ENCODE assay signal across 8 cellular contexts in the genomic region with DNA sequence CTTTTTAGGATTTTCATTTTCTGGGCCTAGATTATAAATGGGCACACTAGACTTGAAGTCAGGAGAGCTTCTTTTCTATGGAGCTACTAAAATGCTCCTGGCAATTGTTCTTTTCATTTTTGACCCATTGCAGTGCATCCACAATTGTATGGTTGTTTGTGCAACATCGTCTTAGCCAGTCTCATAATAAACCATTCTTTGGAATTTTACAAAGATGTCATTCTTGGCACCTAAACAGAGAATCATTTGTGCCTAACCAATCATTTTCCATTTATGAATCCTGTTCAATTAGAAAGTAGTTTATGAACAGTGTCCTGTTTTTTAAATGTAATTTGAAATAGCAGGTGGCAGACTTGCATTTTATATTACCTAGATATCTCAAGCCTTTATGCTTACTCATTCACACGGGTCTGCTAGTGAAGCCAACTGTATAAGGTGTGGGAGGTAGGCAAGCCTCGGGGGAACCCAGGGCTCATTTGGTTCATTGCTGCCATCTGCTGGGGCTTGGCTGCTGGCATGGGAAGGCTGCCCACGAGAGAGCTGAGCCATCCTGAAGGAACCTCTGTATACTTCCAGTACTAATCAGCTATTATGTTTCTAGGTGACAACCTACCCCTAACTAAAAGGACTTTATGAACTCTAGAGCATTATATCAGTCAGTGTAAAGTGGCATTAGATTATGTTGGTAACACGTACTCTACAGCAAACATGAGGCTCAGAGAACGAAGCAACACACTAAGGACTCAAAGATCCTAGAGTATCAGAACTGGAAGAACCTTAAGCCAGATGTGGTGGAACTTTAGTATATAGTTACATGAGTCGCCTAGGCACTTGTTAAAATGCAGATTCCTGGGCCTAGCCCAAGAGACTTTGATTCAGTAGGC. TPM values are rescaled to one million over a fixed set of nuclear protein-coding genes. Genes with fewer than 3 reads are reported as not detected.
A peak's percentile ranks its signal among the peaks of the same experiment; 100 is the strongest.
DNase-seq lines count a peak whose midpoint lies in the region; ATAC-seq and TF ChIP-seq lines count a peak whose summit lies in the region.

No MANE protein-coding gene starts in this region.

- CTCF ChIA-PET in activated CD4-positive, alpha-beta memory T cell treated with anti-CD3 and anti-CD28 coated beads for 36 hours (lab: Charles Lee): interaction anchor here (0.7 to 6.1 kb wide), 17 partner anchors 11 to 308 kb away, joined by 3 to 106 read pairs (median 4); no protein-coding TSS in a partner anchor

- intact Hi-C loops in activated CD4-positive, alpha-beta memory T cell treated with anti-CD3 and anti-CD28 coated beads for 36 hours (cut with micrococcal nuclease): loop anchor here (1.0 kb wide), 2 partner anchors 28 to 234 kb away; no protein-coding TSS in a partner anchor

- H3K36me3 Mint-ChIP-seq in activated CD4-positive, alpha-beta memory T cell treated with anti-CD3 and anti-CD28 coated beads for 36 hours: peaks cover 23% of the 10 kb centered on the region
- H3K36me3 Mint-ChIP-seq in endothelial cell (ENCODE audit: low read depth, unreplicated experiment): peaks cover 3% of the 10 kb centered on the region
- peaks cover 32% of the 10 kb centered on the region for H3K36me3 Mint-ChIP-seq in stimulated activated effector memory CD8-positive, alpha-beta T cell treated with anti-CD3 and anti-CD28 coated beads, Interleukin-12 subunit alpha, Interleukin-12 subunit beta, amount 100 ng/mL, for 72 hours

- TF ChIP-seq CTCF in endothelial cell (IDR thresholded peaks at IDR 0.05; ENCODE audit: unreplicated experiment): no peak

- no peaks in the 10 kb centered on the region for H3K4me1 Mint-ChIP-seq in activated CD4-positive, alpha-beta memory T cell treated with anti-CD3 and anti-CD28 coated beads for 36 hours (ENCODE audit: low read depth)
- no peaks in the 10 kb centered on the region for H3K4me1 Mint-ChIP-seq in endothelial cell (ENCODE audit: unreplicated experiment)
- no peaks in the 10 kb centered on the region for H3K4me1 Mint-ChIP-seq in stimulated activated effector memory CD8-positive, alpha-beta T cell treated with anti-CD3 and anti-CD28 coated beads, Interleukin-12 subunit alpha, Interleukin-12 subunit beta, amount 100 ng/mL, for 72 hours

- no peak overlapping the region for H3K4me3 Mint-ChIP-seq in activated CD4-positive, alpha-beta memory T cell treated with anti-CD3 and anti-CD28 coated beads for 36 hours
- no peak overlapping the region for H3K4me3 Mint-ChIP-seq in endothelial cell (ENCODE audit: unreplicated experiment)
- no peak overlapping the region for H3K4me3 Mint-ChIP-seq in stimulated activated effector memory CD8-positive, alpha-beta T cell treated with anti-CD3 and anti-CD28 coated beads, Interleukin-12 subunit alpha, Interleukin-12 subunit beta, amount 100 ng/mL, for 72 hours

- H3K27me3 Mint-ChIP-seq in activated CD4-positive, alpha-beta memory T cell treated with anti-CD3 and anti-CD28 coated beads for 36 hours: no peaks in the 10 kb centered on the region
- H3K27me3 Mint-ChIP-seq in endothelial cell (ENCODE audit: unreplicated experiment): peaks cover 3% of the 10 kb centered on the region

- H3K27ac Mint-ChIP-seq in activated CD4-positive, alpha-beta memory T cell treated with anti-CD3 and anti-CD28 coated beads for 36 hours: no peak overlapping the region
- H3K27ac Mint-ChIP-seq in endothelial cell (ENCODE audit: unreplicated experiment): no peak overlapping the region
- no peak overlapping the region for H3K27ac Mint-ChIP-seq in stimulated activated effector memory CD8-positive, alpha-beta T cell treated with anti-CD3 and anti-CD28 coated beads, Interleukin-12 subunit alpha, Interleukin-12 subunit beta, amount 100 ng/mL, for 72 hours

- ATAC-seq in HG02642 (IDR thresholded peaks at IDR 0.05; ENCODE audit: poor library complexity, unreplicated experiment) (peak; percentile 74), HG03520 (IDR thresholded peaks at IDR 0.05; ENCODE audit: unreplicated experiment) (no peak)
- peak; percentile 95 for ATAC-seq in stimulated activated effector memory CD8-positive, alpha-beta T cell treated with anti-CD3 and anti-CD28 coated beads, Interleukin-12 subunit alpha, Interleukin-12 subunit beta, amount 100 ng/mL, for 72 hours

- peaks cover 6% of the 10 kb centered on the region for H3K9me3 Mint-ChIP-seq in activated CD4-positive, alpha-beta memory T cell treated with anti-CD3 and anti-CD28 coated beads for 36 hours
- no peaks in the 10 kb centered on the region for H3K9me3 Mint-ChIP-seq in endothelial cell (ENCODE audit: unreplicated experiment)
- no peaks in the 10 kb centered on the region for H3K9me3 Mint-ChIP-seq in stimulated activated effector memory CD8-positive, alpha-beta T cell treated with anti-CD3 and anti-CD28 coated beads, Interleukin-12 subunit alpha, Interleukin-12 subunit beta, amount 100 ng/mL, for 72 hours

- POLR2A ChIA-PET in activated CD4-positive, alpha-beta memory T cell treated with anti-CD3 and anti-CD28 coated beads for 36 hours (lab: Charles Lee): interaction anchor here (1.0 kb wide), 1 partner anchor 234 kb away, joined by 3 read pairs; no protein-coding TSS in a partner anchor

- DNase-seq in GM04504 (ENCODE audit: low read depth) (peak; percentile 54), NCI-H2171 (lab: John Stamatoyannopoulos, UW) (peak; percentile 62), endothelial cell (ENCODE audit: low spot score) (peak; percentile 63), mucosa of gallbladder (ENCODE audit: low spot score) (peak; percentile 68)
- peak; percentile 75 for DNase-seq in activated CD4-positive, alpha-beta memory T cell treated with anti-CD3 and anti-CD28 coated beads for 36 hours
- DNase-seq in stimulated activated effector memory CD8-positive, alpha-beta T cell treated with anti-CD3 and anti-CD28 coated beads, Interleukin-12 subunit alpha, Interleukin-12 subunit beta, amount 100 ng/mL, for 72 hours (ENCODE audit: low spot score in 2 of 2): peak; percentile 43 to 64

RNA-seq across cellular contexts. Expression of a gene that starts 60.0 kb away (rescaled TPM):
- total RNA-seq in activated CD4-positive, alpha-beta memory T cell treated with anti-CD3 and anti-CD28 coated beads for 36 hours: 1,000 to 10,000 TPM; 3,227 to 3,264 TPM
- total RNA-seq in endothelial cell (ENCODE audit: unreplicated experiment): 7,126 TPM
- 3,971 TPM for total RNA-seq in mucosa of gallbladder
